7 cellular contexts compared by ENCODE assay signal in the genomic region with DNA sequence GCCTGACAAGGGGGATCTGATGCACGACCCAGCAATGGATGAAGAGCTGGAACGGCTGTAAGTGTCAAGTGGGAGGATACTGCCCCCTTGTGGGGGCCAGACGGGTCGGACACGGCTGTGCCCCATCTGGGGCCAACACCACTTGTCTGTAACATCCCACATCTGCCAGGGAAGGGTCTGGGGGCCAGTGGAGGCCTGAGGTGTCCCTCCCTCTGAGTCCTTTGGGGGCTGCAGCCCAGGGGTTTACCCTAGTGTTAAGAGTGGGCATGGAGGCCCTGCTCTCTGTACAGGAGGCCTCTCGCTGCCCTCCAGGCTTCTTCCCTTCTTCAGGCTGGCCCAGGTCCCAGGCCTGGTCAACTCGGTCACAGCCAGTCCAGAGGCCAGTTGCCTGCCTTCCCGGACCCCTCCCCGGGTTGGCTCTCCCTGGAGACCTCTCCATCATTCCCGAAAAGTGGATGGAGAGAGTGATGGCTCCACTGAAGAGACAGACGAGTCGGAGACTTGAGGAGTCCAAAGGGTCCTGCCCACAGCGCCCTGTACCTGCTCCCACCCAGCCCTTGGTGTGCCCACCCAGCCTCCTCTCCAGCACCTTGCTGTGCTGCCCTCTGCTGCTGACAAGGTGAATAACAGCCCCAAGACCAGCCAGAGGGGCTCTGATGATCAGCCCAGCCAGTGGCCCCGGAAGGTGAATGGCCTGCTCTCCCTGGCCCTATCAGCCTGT. TPM values are rescaled to one million over a fixed set of nuclear protein-coding genes. Genes with fewer than 3 reads are reported as not detected.
DNase-seq lines count a peak whose midpoint lies in the region; ATAC-seq and TF ChIP-seq lines count a peak whose summit lies in the region.

No MANE protein-coding gene starts in this region.

- H3K27me3 ChIP-seq in naive thymus-derived CD4-positive, alpha-beta T cell (ENCODE audit: control insufficient read depth in 2 of 2, insufficient read depth in 2 of 2, low read length in 2 of 2), result no peaks in the 10 kb centered on the region
- H3K27me3 ChIP-seq in thyroid gland, result no peaks in the 10 kb centered on the region

- H3K27me3 Mint-ChIP-seq in naive thymus-derived CD4-positive, alpha-beta T cell, result no peaks in the 10 kb centered on the region

- intact Hi-C loops in naive thymus-derived CD4-positive, alpha-beta T cell (cut with micrococcal nuclease), result loop anchor here (1.0 kb wide), 3 partner anchors 8 to 272 kb away; no protein-coding TSS in a partner anchor
- intact Hi-C loops in thyroid gland (cut with DNase I), result loop anchor here (5.0 kb wide), 1 partner anchor 196 kb away; no protein-coding TSS in a partner anchor

- WGBS in thyroid gland, 2 donors, result 59 to 61% methylated on average over 9 to 14 of the region's 14 CpGs

- POLR2A ChIA-PET in naive thymus-derived CD4-positive, alpha-beta T cell (lab: Charles Lee), result interaction anchor here (0.6 kb wide), 1 partner anchor 227 kb away, joined by 3 read pairs; no protein-coding TSS in a partner anchor

- no peak overlapping the region for H3K27ac ChIP-seq in naive thymus-derived CD4-positive, alpha-beta T cell (ENCODE audit: low read depth, low read length)
- no peak overlapping the region for H3K27ac ChIP-seq in thyroid gland

- peak; percentile 62 for ATAC-seq in HG03342 (IDR thresholded peaks at IDR 0.05; ENCODE audit: unreplicated experiment)
- peak; percentile 61 for ATAC-seq in esophagus mucosa
- ATAC-seq in naive thymus-derived CD4-positive, alpha-beta T cell, result peak; percentile 86

- no peaks in the 10 kb centered on the region for H3K9me3 ChIP-seq in naive thymus-derived CD4-positive, alpha-beta T cell (ENCODE audit: control insufficient read depth in 2 of 3, low read length in 3 of 3)
- no peaks in the 10 kb centered on the region for H3K9me3 ChIP-seq in thyroid gland

- TF ChIP-seq CTCF in GM12865 (IDR thresholded peaks at IDR 0.05; ENCODE audit: insufficient read depth, low read depth, low read length, missing control alignments) (peak; percentile 80), thyroid gland (IDR thresholded peaks at IDR 0.05) (peak in 5 of 6 experiments; percentile 46 to 56 (median 48))

- H3K4me3 Mint-ChIP-seq in naive thymus-derived CD4-positive, alpha-beta T cell, result no peak overlapping the region

- TF ChIP-seq POLR2A in thyroid gland (IDR thresholded peaks at IDR 0.05), result no peak

- H3K4me1 ChIP-seq in naive thymus-derived CD4-positive, alpha-beta T cell (ENCODE audit: control insufficient read depth in 2 of 2, insufficient read depth in 2 of 2, low read length in 2 of 2), result peaks cover 0 to 6% of the 10 kb centered on the region in 2 donors
- no peaks in the 10 kb centered on the region for H3K4me1 ChIP-seq in thyroid gland

- CTCF ChIA-PET in naive thymus-derived CD4-positive, alpha-beta T cell (lab: Charles Lee), result interaction anchor here (0.6 to 1.6 kb wide), 13 partner anchors 9 to 1088 kb away, joined by 3 to 6 read pairs (median 5); a partner anchor contains a TSS

- H3K9me3 Mint-ChIP-seq in naive thymus-derived CD4-positive, alpha-beta T cell, result no peaks in the 10 kb centered on the region

- H3K36me3 Mint-ChIP-seq in naive thymus-derived CD4-positive, alpha-beta T cell, result peaks cover 0 to 14% (median 0%) of the 10 kb centered on the region in 5 donors

- peak; percentile 79 for DNase-seq in GM12865 (ENCODE audit: low read depth)
- DNase-seq in NOMO-1 (lab: John Stamatoyannopoulos, UW; ENCODE audit: unreplicated experiment in 2 of 2), result peak; percentile 34 to 58
- peak; percentile 46 for DNase-seq in activated T-cell treated with anti-CD3 and anti-CD28 coated beads for 1 hour (ENCODE audit: low read depth)
- peak; percentile 43 to 73 (median 63) for DNase-seq in naive thymus-derived CD4-positive, alpha-beta T cell
- DNase-seq in thyroid gland, result peak; percentile 51 to 58

- H3K36me3 ChIP-seq in naive thymus-derived CD4-positive, alpha-beta T cell (ENCODE audit: control insufficient read depth in 2 of 3, insufficient read depth in 3 of 3, low read length in 3 of 3), result peaks cover 0 to 46% (median 5%) of the 10 kb centered on the region in 3 experiments
- peaks cover 26 to 29% of the 10 kb centered on the region in 2 donors for H3K36me3 ChIP-seq in thyroid gland

- peak overlapping the region in 5 of 9 donors; percentile 38 to 72 (median 40) for H3K27ac Mint-ChIP-seq in naive thymus-derived CD4-positive, alpha-beta T cell

- H3K4me3 ChIP-seq in GM12865 (ENCODE audit: low read depth, low read length) (no peak overlapping the region), thyroid gland (replicated peaks in 1 of 3) (no peak overlapping the region)
- H3K4me3 ChIP-seq in naive thymus-derived CD4-positive, alpha-beta T cell (ENCODE audit: low read length), result no peak overlapping the region

- H3K4me1 Mint-ChIP-seq in naive thymus-derived CD4-positive, alpha-beta T cell, result peaks cover 0 to 9% (median 3%) of the 10 kb centered on the region in 7 donors

RNA-seq across cellular contexts. Expression of a gene that starts 15.4 kb away (rescaled TPM):
- total RNA-seq in esophagus mucosa, result 77.9 TPM
- 100 to 1,000 TPM; 107 to 220 (median 155) TPM for total RNA-seq in naive thymus-derived CD4-positive, alpha-beta T cell
- polyA plus RNA-seq in naive thymus-derived CD4-positive, alpha-beta T cell, result 100 to 1,000 TPM; 117 to 121 TPM
- 100 to 1,000 TPM; 145 to 194 (median 160) TPM for total RNA-seq in thyroid gland

RNA-seq across cellular contexts. Expression of a gene that starts 24.9 kb away (rescaled TPM):
- 55.3 TPM for total RNA-seq in esophagus mucosa
- total RNA-seq in naive thymus-derived CD4-positive, alpha-beta T cell, result 1 to 10 TPM in 1 of 5 experiments, under 1 TPM in 1, not detected in 3; 0.34 to 4.3 TPM
- polyA plus RNA-seq in naive thymus-derived CD4-positive, alpha-beta T cell, result under 1 TPM in 1 of 2 donors, not detected in 1; 0.82 TPM
- 10 to 100 TPM; 43.6 to 71.6 (median 54.2) TPM for total RNA-seq in thyroid gland

RNA-seq across cellular contexts. Expression of a gene that starts 53.5 kb away (rescaled TPM):
- 49.3 TPM for total RNA-seq in esophagus mucosa
- 100 to 1,000 TPM in 2 of 5 experiments, 10 to 100 TPM in 3; 65.4 to 135 (median 93.4) TPM for total RNA-seq in naive thymus-derived CD4-positive, alpha-beta T cell
- polyA plus RNA-seq in naive thymus-derived CD4-positive, alpha-beta T cell, result 10 to 100 TPM; 32.9 to 35.4 TPM
- 10 to 100 TPM; 10.6 to 19.3 (median 12.9) TPM for total RNA-seq in thyroid gland

Comparison
In these comparisons a context has a peak if more than half of its experiments do, and no peak if none do; other contexts are left out.
1. RNA of a gene that starts 24.9 kb away (total RNA-seq): 55.3 TPM in esophagus mucosa (single experiment) and 43.6 to 71.6 TPM in thyroid gland; 0.34 to 4.3 TPM in naive thymus-derived CD4-positive, alpha-beta T cell; every median in the first group is over 4 times any median in the second.
2. Peak in every context shown above with its lines, with median percentiles within 50 percentile points of each other: DNase-seq and ATAC-seq.